In the genomic region with DNA sequence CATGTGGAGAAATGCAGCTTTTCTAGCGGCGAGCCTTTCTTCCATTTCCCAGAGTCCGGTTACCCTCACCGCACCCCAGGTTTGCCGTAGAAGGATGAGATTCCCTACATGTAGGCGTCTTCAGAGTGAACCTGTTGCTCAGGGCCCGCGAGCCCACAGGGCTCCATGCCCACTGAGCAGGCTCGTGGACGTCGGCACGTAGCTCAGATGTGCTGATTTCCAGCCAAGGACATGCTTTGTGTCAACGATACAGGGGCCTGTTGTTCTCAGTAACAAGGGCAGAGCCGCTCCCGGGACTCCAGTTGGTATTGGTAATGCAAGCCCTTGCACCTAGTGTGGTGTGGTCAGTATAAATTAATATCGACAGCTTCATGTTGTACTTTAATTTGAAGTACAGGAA, we compare ENCODE assay signal across 22 cellular contexts.
DNase-seq lines count a peak whose midpoint lies in the region; ATAC-seq and TF ChIP-seq lines count a peak whose summit lies in the region.
"Had no signal": no experiment of that assay in that cellular context is flagged by ENCODE, and none has a peak within 500 bp of the region (broad histone marks: within the 10 kb centered on the region; RNA-seq: fewer than 3 reads in every experiment).

No MANE protein-coding gene starts in this region.

- H3K27ac ChIP-seq in left ventricle myocardium inferior (replicated peaks), result no peak overlapping the region
- peak overlapping the region in 3 of 4 donors; percentile 21 to 52 (median 42) for H3K27ac ChIP-seq in transverse colon
- H3K27ac ChIP-seq: BLaER1 treated with 17β-estradiol and CSF1 and Interleukin-3, amounts not matched to agents 10 nM and 100 nM; brain microvascular endothelial cell had no signal

- peak; percentile 71 for TF ChIP-seq EP300 in transverse colon (IDR thresholded peaks at IDR 0.05; ENCODE audit: low read depth)

- peaks cover 19% of the 10 kb centered on the region for H3K36me3 Mint-ChIP-seq in osteocyte (ENCODE audit: unreplicated experiment)

- H3K27me3 ChIP-seq in left ventricle myocardium inferior (ENCODE audit: low read depth), result no peaks in the 10 kb centered on the region
- no peaks in the 10 kb centered on the region for H3K27me3 ChIP-seq in transverse colon
- H3K27me3 ChIP-seq: BLaER1 treated with 17β-estradiol and CSF1 and Interleukin-3, amounts not matched to agents 10 nM and 100 nM; brain microvascular endothelial cell; stomach had no signal

- DNase-seq in Right ventricle myocardium superior (peak; percentile 64), left ventricle myocardium inferior (no peak), left ventricle myocardium superior (peak; percentile 52), osteocyte (ENCODE audit: extremely low spot score, unreplicated experiment) (no peak), transverse colon (no peak), cortex of kidney (lab: John Stamatoyannopoulos, UW) (no peak), NCI-H748 treated with DMSO at 0.1 percent for 48 hours (lab: John Stamatoyannopoulos, UW) (no peak)
- DNase-seq: brain microvascular endothelial cell; H9; Kasumi-1; NCI-H1092; NCI-H2081; NCI-H446 treated with DMSO at 0.1 percent for 48 hours; RPMI8226; stimulated activated CD4-positive, alpha-beta T cell treated with anti-CD3 and anti-CD28 coated beads, Interleukin-4, amount 100 ng/mL, for 1 hour; stomach had no signal

- peak overlapping the region; percentile 81 for H3K27ac Mint-ChIP-seq in osteocyte (ENCODE audit: unreplicated experiment)
- H3K27ac Mint-ChIP-seq: dendritic cell treated with granulocyte-macrophage colony-stimulating factor and Interleukin-4, amounts not matched to agents 40 ng/mL and 50 ng/mL, for 4 days; progenitor cell of endocrine pancreas had no signal

- H3K4me1 ChIP-seq in left ventricle myocardium inferior, result peaks cover 13% of the 10 kb centered on the region
- H3K4me1 ChIP-seq in transverse colon, result peaks cover 0 to 8% (median 0%) of the 10 kb centered on the region in 4 donors

- no peak overlapping the region for H3K4me3 Mint-ChIP-seq in osteocyte (ENCODE audit: unreplicated experiment)
- H3K4me3 Mint-ChIP-seq: dendritic cell treated with granulocyte-macrophage colony-stimulating factor and Interleukin-4, amounts not matched to agents 40 ng/mL and 50 ng/mL, for 4 days; H9 had no signal

- ATAC-seq in Right ventricle myocardium superior (ENCODE audit: poor library complexity), result peak; percentile 84
- peak; percentile 79 for ATAC-seq in left ventricle myocardium superior
- ATAC-seq in HG03439 (IDR thresholded peaks at IDR 0.05; ENCODE audit: unreplicated experiment), result no peak
- ATAC-seq: activated naive CD4-positive, alpha-beta T cell treated with anti-CD3 and anti-CD28 coated beads, Interleukin-2, amount 50 U/mL, for 72 hours had no signal

- no peak for TF ChIP-seq CTCF in left ventricle myocardium inferior (IDR thresholded peaks at IDR 0.05; ENCODE audit: borderline replicate concordance)
- no peak for TF ChIP-seq CTCF in osteocyte (IDR thresholded peaks at IDR 0.05)
- TF ChIP-seq CTCF in transverse colon (IDR thresholded peaks at IDR 0.05), result no peak

- no peaks in the 10 kb centered on the region for H3K9me3 ChIP-seq in left ventricle myocardium inferior (replicated peaks)
- H3K9me3 ChIP-seq in transverse colon, result no peaks in the 10 kb centered on the region
- H3K9me3 ChIP-seq: stomach had no signal

- H3K4me1 Mint-ChIP-seq in osteocyte (ENCODE audit: unreplicated experiment), result peaks cover 38% of the 10 kb centered on the region

- in situ Hi-C loops in transverse colon (cut with MboI; ENCODE audit: low pct_ligation_motif_present in 1 of 4, low pct_unique_long_range_greater_than_20kb in 1 of 4, low sequenced_read_pairs in 3 of 4), result no loop called here

- 96 to 100% methylated on average over 6 to 16 of the region's 16 CpGs for WGBS in transverse colon (ENCODE audit: low coverage in 1 of 2), 2 donors

- H3K36me3 ChIP-seq in left ventricle myocardium inferior, result no peaks in the 10 kb centered on the region
- no peaks in the 10 kb centered on the region for H3K36me3 ChIP-seq in transverse colon
- H3K36me3 ChIP-seq: stomach had no signal

- H3K27me3 Mint-ChIP-seq in osteocyte (ENCODE audit: unreplicated experiment), result no peaks in the 10 kb centered on the region
- H3K27me3 Mint-ChIP-seq: dendritic cell treated with granulocyte-macrophage colony-stimulating factor and Interleukin-4, amounts not matched to agents 40 ng/mL and 50 ng/mL, for 4 days; progenitor cell of endocrine pancreas had no signal

- H3K4me3 ChIP-seq in left ventricle myocardium inferior (no peak overlapping the region), transverse colon (no peak overlapping the region)
- H3K4me3 ChIP-seq: BLaER1 treated with 17β-estradiol and CSF1 and Interleukin-3, amounts not matched to agents 10 nM and 100 nM; smooth muscle cell; stomach had no signal

- no peaks in the 10 kb centered on the region for H3K9me3 Mint-ChIP-seq in osteocyte (ENCODE audit: unreplicated experiment)
- H3K9me3 Mint-ChIP-seq: activated naive CD4-positive, alpha-beta T cell treated with anti-CD3 and anti-CD28 coated beads, Interleukin-2, amount 50 U/mL, for 72 hours; dendritic cell treated with granulocyte-macrophage colony-stimulating factor and Interleukin-4, amounts not matched to agents 40 ng/mL and 50 ng/mL, for 4 days; H9 had no signal

- intact Hi-C loops in Right ventricle myocardium superior (cut with DNase I), result no loop called here
- intact Hi-C loops in left ventricle myocardium inferior (cut with micrococcal nuclease), result no loop called here
- intact Hi-C loops in left ventricle myocardium superior (cut with micrococcal nuclease), result no loop called here
- intact Hi-C loops in transverse colon (cut with DNase I; ENCODE audit: low total_unique reads), result loop anchor here (10.0 kb wide), 1 partner anchor 110 kb away; no protein-coding TSS in a partner anchor

- TF ChIP-seq POLR2A in transverse colon (IDR thresholded peaks at IDR 0.05), result no peak

Comparison
In these comparisons a context has a peak if more than half of its experiments do, and no peak if none do; other contexts are left out.
1. DNase-seq: peak in Right ventricle myocardium superior (single experiment) and left ventricle myocardium superior (single experiment); none in left ventricle myocardium inferior (single experiment), osteocyte (single experiment), transverse colon (single experiment), cortex of kidney (single experiment) and NCI-H748 treated with DMSO at 0.1 percent for 48 hours (single experiment).